Comparison of ENCODE assay signal across 22 cellular contexts in the genomic region with DNA sequence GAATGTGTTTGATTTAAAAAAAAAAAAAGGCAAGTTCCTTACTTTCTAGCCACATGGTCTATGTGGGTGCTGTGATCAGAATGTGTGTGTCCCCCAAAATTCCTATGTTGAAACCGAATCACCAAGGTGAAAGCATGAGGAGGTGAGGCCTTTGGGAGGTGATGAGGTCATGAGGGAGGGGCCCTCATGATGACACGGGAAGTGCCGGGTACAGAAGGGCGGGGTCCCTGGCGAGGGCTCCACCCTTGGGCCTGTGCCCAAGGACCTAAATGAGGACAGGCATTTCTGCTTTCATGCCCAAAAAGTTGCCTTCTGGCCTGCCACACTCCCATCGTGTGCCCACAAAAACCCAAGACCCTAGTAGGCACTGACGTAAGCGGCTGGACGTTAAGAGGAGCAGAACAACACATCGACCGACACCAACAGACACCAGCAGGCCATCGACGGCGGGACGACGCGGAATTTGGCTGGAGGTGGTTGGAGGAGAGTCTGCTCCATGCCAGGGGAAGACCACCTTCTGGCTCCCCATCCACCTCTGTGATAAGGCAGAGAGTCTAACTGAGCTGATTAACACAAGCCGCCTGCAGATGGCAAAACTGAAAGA.
"Had no signal": no experiment of that assay in that cellular context is flagged by ENCODE, and none has a peak within 500 bp of the region (broad histone marks: within the 10 kb centered on the region; RNA-seq: fewer than 3 reads in every experiment).

No MANE protein-coding gene starts in this region.

- H3K9me3 ChIP-seq: neutrophil, pancreas, psoas muscle, right atrium auricular region, tibial nerve had no signal

- DNase-seq: activated CD4-positive, alpha-beta memory T cell treated with anti-CD3 and anti-CD28 coated beads, Interleukin-2, amount 10 ng/mL, durations not matched to agents 7 days and 5 days; activated CD4-positive, alpha-beta T cell treated with anti-CD3 and anti-CD28 coated beads for 48 hours; activated CD8-positive, alpha-beta memory T cell treated with anti-CD3 and anti-CD28 coated beads, Interleukin-2, amount 10 ng/mL, durations not matched to agents 7 days and 5 days; activated gamma-delta T cell treated with Interleukin-2 at 50 U/mL for 16 hours; activated T-cell treated with anti-CD3 and anti-CD28 coated beads, Interleukin-2, amount 50 U/mL, for 1 hour; effector CD4-positive, alpha-beta T cell; foreskin melanocyte; immature natural killer cell; left ventricle myocardium superior; pancreas; psoas muscle; stimulated activated CD4-positive, alpha-beta T cell treated with anti-CD3 and anti-CD28 coated beads, Interleukin-12 subunit alpha, Interleukin-12 subunit beta, amount 100 ng/mL, for 4 hours; stimulated activated CD4-positive, alpha-beta T cell treated with anti-CD3 and anti-CD28 coated beads, Interleukin-4, amount 100 ng/mL, for 4 hours; stimulated activated naive CD8-positive, alpha-beta T cell treated with anti-CD3 and anti-CD28 coated beads, Interleukin-15, amount 100 ng/mL, for 72 hours had no signal

- H3K27ac ChIP-seq: neutrophil, pancreas, psoas muscle, right atrium auricular region, tibial nerve had no signal

- H3K36me3 ChIP-seq: pancreas, right atrium auricular region had no signal

- FAIRE-seq: endometrium, pancreas, urothelium cell line had no signal

- H3K27me3 Mint-ChIP-seq: activated CD4-positive, alpha-beta memory T cell treated with anti-CD3 and anti-CD28 coated beads, Interleukin-2, amount 10 ng/mL, durations not matched to agents 7 days and 5 days; activated CD8-positive, alpha-beta memory T cell treated with anti-CD3 and anti-CD28 coated beads, Interleukin-2, amount 10 ng/mL, durations not matched to agents 7 days and 5 days; memory B cell; stimulated activated naive CD8-positive, alpha-beta T cell treated with anti-CD3 and anti-CD28 coated beads, Interleukin-15, amount 100 ng/mL, for 72 hours had no signal

- H3K9me3 Mint-ChIP-seq: activated CD4-positive, alpha-beta memory T cell treated with anti-CD3 and anti-CD28 coated beads, Interleukin-2, amount 10 ng/mL, durations not matched to agents 7 days and 5 days; immature natural killer cell; memory B cell; nephron; stimulated activated naive CD8-positive, alpha-beta T cell treated with anti-CD3 and anti-CD28 coated beads, Interleukin-15, amount 100 ng/mL, for 72 hours had no signal

- H3K27me3 ChIP-seq: hepatocyte, neutrophil, pancreas, right atrium auricular region, tibial nerve had no signal

- H3K4me3 Mint-ChIP-seq: activated CD4-positive, alpha-beta memory T cell treated with anti-CD3 and anti-CD28 coated beads, Interleukin-2, amount 10 ng/mL, durations not matched to agents 7 days and 5 days; activated CD8-positive, alpha-beta memory T cell treated with anti-CD3 and anti-CD28 coated beads, Interleukin-2, amount 10 ng/mL, durations not matched to agents 7 days and 5 days; immature natural killer cell; memory B cell; nephron; stimulated activated naive CD8-positive, alpha-beta T cell treated with anti-CD3 and anti-CD28 coated beads, Interleukin-15, amount 100 ng/mL, for 72 hours had no signal

- H3K4me3 ChIP-seq: hepatocyte, pancreas, psoas muscle, right atrium auricular region, tibial nerve had no signal

- H3K27ac Mint-ChIP-seq: activated CD4-positive, alpha-beta memory T cell treated with anti-CD3 and anti-CD28 coated beads, Interleukin-2, amount 10 ng/mL, durations not matched to agents 7 days and 5 days; activated CD8-positive, alpha-beta memory T cell treated with anti-CD3 and anti-CD28 coated beads, Interleukin-2, amount 10 ng/mL, durations not matched to agents 7 days and 5 days had no signal

- ATAC-seq: activated CD8-positive, alpha-beta memory T cell treated with anti-CD3 and anti-CD28 coated beads, Interleukin-2, amount 10 ng/mL, durations not matched to agents 7 days and 5 days; left ventricle myocardium superior; pancreas; stimulated activated naive CD8-positive, alpha-beta T cell treated with anti-CD3 and anti-CD28 coated beads, Interleukin-15, amount 100 ng/mL, for 72 hours had no signal
